Comparison of ENCODE assay signal across 8 cellular contexts in the genomic region with DNA sequence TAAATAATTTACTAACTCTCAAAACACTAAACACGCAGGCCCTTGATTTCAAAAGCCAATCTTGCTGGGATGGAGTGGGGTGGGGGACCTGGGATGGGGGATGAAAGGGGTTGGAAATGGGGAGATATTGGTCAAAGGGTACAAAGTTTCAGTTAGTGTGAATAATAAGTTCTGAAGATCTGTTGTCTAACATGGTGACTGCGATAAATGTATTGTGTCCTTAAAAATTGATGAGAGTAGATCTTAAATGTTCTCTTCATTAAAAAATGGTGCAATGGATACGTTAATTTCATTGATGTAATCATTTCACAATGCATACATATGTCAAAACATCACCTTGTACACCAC. TPM values are rescaled to one million over a fixed set of nuclear protein-coding genes. Genes with fewer than 3 reads are reported as not detected.
DNase-seq lines count a peak whose midpoint lies in the region; ATAC-seq and TF ChIP-seq lines count a peak whose summit lies in the region.

No MANE protein-coding gene starts in this region.

- H3K36me3 ChIP-seq in spleen = peaks cover 0 to 15% (median 0%) of the 10 kb centered on the region in 6 donors

- peaks cover 6% of the 10 kb centered on the region for H3K4me1 ChIP-seq in foreskin keratinocyte
- H3K4me1 ChIP-seq in spleen = peaks cover 6 to 18% (median 10%) of the 10 kb centered on the region in 6 donors

- H3K27me3 Mint-ChIP-seq in T-cell = no peaks in the 10 kb centered on the region

- DNase-seq in DMS53 (lab: John Stamatoyannopoulos, UW) (peak; percentile 48), DMS53 treated with DMSO at 0.1 percent for 48 hours (lab: John Stamatoyannopoulos, UW; ENCODE audit: unreplicated experiment) (no peak), T-cell (no peak), foreskin keratinocyte (no peak), spleen (no peak), NCI-H1105 (lab: John Stamatoyannopoulos, UW) (no peak), activated gamma-delta T cell treated with Interleukin-2 at 50 U/mL for 16 hours (no peak)

- H3K36me3 Mint-ChIP-seq in T-cell = peaks cover 13% of the 10 kb centered on the region

- peak overlapping the region in 7 of 8 donors; percentile 57 to 82 (median 62) for H3K4me3 ChIP-seq in spleen

- POLR2A ChIA-PET in T-cell (lab: Charles Lee) = interaction anchor here (0.6 to 1.5 kb wide), 3 partner anchors 10 to 1580 kb away, joined by 3 to 6 read pairs (median 5); partner anchors contain the start of gene PSME4 (in 1 of the 2)

- H3K4me3 Mint-ChIP-seq in T-cell = peak overlapping the region; percentile 94 to 98 (median 94)

- peaks cover 0 to 4% (median 4%) of the 10 kb centered on the region in 3 donors for H3K9me3 Mint-ChIP-seq in T-cell

- peaks cover 0 to 10% (median 5%) of the 10 kb centered on the region in 8 donors for H3K9me3 ChIP-seq in spleen

- H3K27ac Mint-ChIP-seq in T-cell = peak overlapping the region; percentile 99

- TF ChIP-seq POLR2A in spleen (IDR thresholded peaks at IDR 0.05) = no peak

- H3K27me3 ChIP-seq in foreskin keratinocyte (no peaks in the 10 kb centered on the region), spleen (replicated peaks in 1 of 7) (no peaks in the 10 kb centered on the region)

- peaks cover 12 to 22% (median 18%) of the 10 kb centered on the region in 3 donors for H3K4me1 Mint-ChIP-seq in T-cell

- H3K27ac ChIP-seq in foreskin keratinocyte = peak overlapping the region; percentile 96
- H3K27ac ChIP-seq in spleen = peak overlapping the region; percentile 98 to 100 (median 99)

- 43 to 58% (median 53%) methylated on average over 3 of the region's 3 CpGs for WGBS in spleen, 5 donors

- no peak for TF ChIP-seq CTCF in foreskin keratinocyte (conservative IDR thresholded peaks at IDR 0.05)
- TF ChIP-seq CTCF in spleen (IDR thresholded peaks at IDR 0.05 in 8 of 11, conservative IDR thresholded peaks at IDR 0.05 in 3 of 11) = no peak

- intact Hi-C loops in spleen (cut with DNase I; ENCODE audit: low total_unique reads) = no loop called here

- CTCF ChIA-PET in T-cell (lab: Charles Lee) = interaction anchor here in 1 of 2 donors (0.7 to 1.9 kb wide), 4 partner anchors 8 to 589 kb away, joined by 4 to 6 read pairs (median 4); no protein-coding TSS in a partner anchor

- ATAC-seq in T-cell (replicated peaks in 1 of 4) (no peak), foreskin keratinocyte (no peak), GM21825 (IDR thresholded peaks at IDR 0.05; ENCODE audit: unreplicated experiment) (no peak)

RNA-seq across cellular contexts. Expression of gene ACYP2, which starts 0.5 kb away (rescaled TPM):
- total RNA-seq in T-cell (10 to 100 TPM; 13.8 to 18.8 (median 15.3) TPM), foreskin keratinocyte (5.5 and 5.7 TPM in 2 replicates), spleen (10 to 100 TPM; 14.6 to 24.7 (median 19.3) TPM)
- polyA plus RNA-seq in foreskin keratinocyte (6.9 and 7.2 TPM in 2 replicates), spleen (10 to 100 TPM; 25.4 to 32.3 (median 27.3) TPM)
